Comparison of ENCODE assay signal across 19 cellular contexts in genomic region chr6:95551678-95552324, GRCh38.
"Had no signal": no experiment of that assay in that cellular context is flagged by ENCODE, and none has a peak within 500 bp of the region (broad histone marks: within the 10 kb centered on the region; RNA-seq: fewer than 3 reads in every experiment).

No MANE protein-coding gene starts in this region.

- DNase-seq: central memory CD4-positive, alpha-beta T cell; cortex of kidney; dorsolateral prefrontal cortex; effector CD8-positive, alpha-beta T cell; left lung; naive thymus-derived CD4-positive, alpha-beta T cell; nephron progenitor cell; retina; stimulated activated CD4-positive, alpha-beta T cell treated with anti-CD3 and anti-CD28 coated beads, Interleukin-4, amount 100 ng/mL, for 1 hour; stimulated activated CD8-positive, alpha-beta memory T cell treated with anti-CD3 and anti-CD28 coated beads, Interleukin-4, amount 100 ng/mL, for 48 hours; stimulated activated naive CD8-positive, alpha-beta T cell treated with anti-CD3 and anti-CD28 coated beads, Interleukin-15, Interleukin-2, amounts not matched to agents 100 U/mL and 50 U/mL, for 24 hours; tibial artery; uterus had no signal

- H3K27ac ChIP-seq: dorsolateral prefrontal cortex, esophagus muscularis mucosa, gastroesophageal sphincter, hepatocyte, left lung, psoas muscle, tibial artery, upper lobe of left lung, uterus had no signal

- H3K4me3 Mint-ChIP-seq: naive thymus-derived CD4-positive, alpha-beta T cell; nephron progenitor cell; stimulated activated effector memory CD8-positive, alpha-beta T cell treated with anti-CD3 and anti-CD28 coated beads, Interleukin-12 subunit alpha, Interleukin-12 subunit beta, amount 100 ng/mL, for 72 hours had no signal

- H3K9me3 Mint-ChIP-seq: nephron progenitor cell; stimulated activated effector memory CD8-positive, alpha-beta T cell treated with anti-CD3 and anti-CD28 coated beads, Interleukin-12 subunit alpha, Interleukin-12 subunit beta, amount 100 ng/mL, for 72 hours had no signal

- H3K4me3 ChIP-seq: dorsolateral prefrontal cortex, esophagus muscularis mucosa, gastroesophageal sphincter, hepatocyte, left lung, psoas muscle, tibial artery, upper lobe of left lung, uterus had no signal

- H3K4me1 Mint-ChIP-seq: naive thymus-derived CD4-positive, alpha-beta T cell; nephron progenitor cell; stimulated activated effector memory CD8-positive, alpha-beta T cell treated with anti-CD3 and anti-CD28 coated beads, Interleukin-12 subunit alpha, Interleukin-12 subunit beta, amount 100 ng/mL, for 72 hours had no signal

- ATAC-seq: gastroesophageal sphincter; left lung; naive thymus-derived CD4-positive, alpha-beta T cell; stimulated activated effector memory CD8-positive, alpha-beta T cell treated with anti-CD3 and anti-CD28 coated beads, Interleukin-12 subunit alpha, Interleukin-12 subunit beta, amount 100 ng/mL, for 72 hours; stimulated activated naive CD8-positive, alpha-beta T cell treated with anti-CD3 and anti-CD28 coated beads, Interleukin-15, Interleukin-2, amounts not matched to agents 100 U/mL and 50 U/mL, for 24 hours had no signal

- H3K4me1 ChIP-seq: esophagus muscularis mucosa, gastroesophageal sphincter, left lung, psoas muscle, tibial artery, upper lobe of left lung, uterus had no signal

- H3K27me3 ChIP-seq: dorsolateral prefrontal cortex, esophagus muscularis mucosa, gastroesophageal sphincter, hepatocyte, left lung, tibial artery, upper lobe of left lung, uterus had no signal

- H3K9me3 ChIP-seq: esophagus muscularis mucosa, gastroesophageal sphincter, left lung, psoas muscle, tibial artery, upper lobe of left lung, uterus had no signal

- H3K36me3 Mint-ChIP-seq: stimulated activated effector memory CD8-positive, alpha-beta T cell treated with anti-CD3 and anti-CD28 coated beads, Interleukin-12 subunit alpha, Interleukin-12 subunit beta, amount 100 ng/mL, for 72 hours had no signal

- H3K27ac Mint-ChIP-seq: naive thymus-derived CD4-positive, alpha-beta T cell; nephron progenitor cell; stimulated activated effector memory CD8-positive, alpha-beta T cell treated with anti-CD3 and anti-CD28 coated beads, Interleukin-12 subunit alpha, Interleukin-12 subunit beta, amount 100 ng/mL, for 72 hours had no signal

- H3K36me3 ChIP-seq: esophagus muscularis mucosa, gastroesophageal sphincter, left lung, upper lobe of left lung, uterus had no signal
